In the genomic region with DNA sequence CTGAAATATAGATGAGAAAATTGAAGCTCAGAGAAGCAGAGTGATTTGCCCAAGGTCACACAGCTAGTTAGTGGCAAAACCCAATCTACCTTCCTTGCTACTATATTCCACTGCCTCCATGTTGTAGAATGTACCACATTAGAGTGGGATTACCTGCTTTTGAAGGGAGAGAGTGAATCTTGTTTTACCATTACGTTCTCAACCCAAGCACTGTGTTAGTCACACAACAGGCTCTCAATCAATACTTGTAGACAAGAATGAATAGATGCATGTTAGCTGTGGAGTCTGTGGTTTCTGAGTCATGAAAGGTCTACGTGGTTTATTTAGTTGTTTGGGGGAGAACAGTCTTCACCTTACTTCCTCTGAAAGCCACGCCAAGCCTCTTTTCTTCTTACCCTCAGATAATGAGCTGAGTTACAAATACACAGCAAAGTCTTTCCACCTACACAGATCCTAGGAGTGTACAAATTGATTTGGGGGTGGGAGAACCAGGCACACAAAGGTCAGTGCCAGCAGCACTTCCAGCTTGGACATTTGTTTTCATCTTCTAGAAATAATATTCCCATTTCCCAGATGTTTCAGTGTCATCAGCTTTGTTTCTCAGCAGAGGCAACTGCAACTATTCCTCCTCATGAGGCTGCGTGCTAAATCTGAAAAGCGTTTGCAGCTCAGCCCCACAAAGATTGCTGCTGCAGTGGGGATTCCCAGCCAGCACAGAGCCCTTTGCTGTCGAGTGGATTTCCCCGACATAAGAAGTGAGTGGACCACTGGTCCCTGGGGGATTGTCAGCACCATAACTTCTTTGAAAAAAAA, we compare ENCODE assay signal across 8 cellular contexts.
DNase-seq lines count a peak whose midpoint lies in the region; ATAC-seq and TF ChIP-seq lines count a peak whose summit lies in the region.
"Had no signal": no experiment of that assay in that cellular context is flagged by ENCODE, and none has a peak within 500 bp of the region (broad histone marks: within the 10 kb centered on the region; RNA-seq: fewer than 3 reads in every experiment).

No MANE protein-coding gene starts in this region.

- no peak overlapping the region for H3K27ac Mint-ChIP-seq in stimulated activated naive B cell treated with anti-CD40 and anti-IgM and Interleukin-4, amounts not matched to agents 10 μg/mL and 1 μg/mL and 100 μg/mL, for 72 hours
- H3K27ac Mint-ChIP-seq: dendritic cell treated with granulocyte-macrophage colony-stimulating factor and Interleukin-4, amounts not matched to agents 40 ng/mL and 50 ng/mL, for 4 days had no signal

- H3K36me3 ChIP-seq in heart right ventricle: no peaks in the 10 kb centered on the region

- peaks cover 14 to 15% of the 10 kb centered on the region in 2 donors for H3K4me1 Mint-ChIP-seq in stimulated activated naive B cell treated with anti-CD40 and anti-IgM and Interleukin-4, amounts not matched to agents 10 μg/mL and 1 μg/mL and 100 μg/mL, for 72 hours

- ATAC-seq in GM19397 (IDR thresholded peaks at IDR 0.05; ENCODE audit: unreplicated experiment) (peak; percentile 68), HG03196 (IDR thresholded peaks at IDR 0.05; ENCODE audit: unreplicated experiment) (peak; percentile 78), esophagus mucosa (peak; percentile 25), heart right ventricle (no peak)
- peak; percentile 96 to 97 for ATAC-seq in activated CD4-positive, CD25-positive, alpha-beta regulatory T cell treated with anti-CD3 and anti-CD28 coated beads, Interleukin-2, amount 50 U/mL, for 24 hours
- ATAC-seq in stimulated activated naive B cell treated with anti-CD40 and anti-IgM and Interleukin-4, amounts not matched to agents 10 μg/mL and 1 μg/mL and 100 μg/mL, for 72 hours (replicated peaks): peak; percentile 84 to 86

- no peak overlapping the region for H3K27ac ChIP-seq in heart right ventricle

- intact Hi-C loops in heart right ventricle (cut with DNase I): no loop called here

- H3K4me3 ChIP-seq in heart right ventricle: no peak overlapping the region

- H3K4me1 ChIP-seq in heart right ventricle: peaks cover 0 to 27% (median 0%) of the 10 kb centered on the region in 9 donors

- DNase-seq in stimulated activated naive B cell treated with anti-CD40 and anti-IgM and Interleukin-4, amounts not matched to agents 10 μg/mL and 1 μg/mL and 100 μg/mL, for 72 hours: peak; percentile 87
- DNase-seq in G401 (ENCODE audit: low spot score): no peak
- no peak for DNase-seq in heart right ventricle

- no peaks in the 10 kb centered on the region for H3K9me3 Mint-ChIP-seq in stimulated activated naive B cell treated with anti-CD40 and anti-IgM and Interleukin-4, amounts not matched to agents 10 μg/mL and 1 μg/mL and 100 μg/mL, for 72 hours
- H3K9me3 Mint-ChIP-seq: dendritic cell treated with granulocyte-macrophage colony-stimulating factor and Interleukin-4, amounts not matched to agents 40 ng/mL and 50 ng/mL, for 4 days had no signal

- in situ Hi-C loops in G401 (cut with HindIII; ENCODE audit: low sequenced_read_pairs): no loop called here

- H3K36me3 Mint-ChIP-seq in stimulated activated naive B cell treated with anti-CD40 and anti-IgM and Interleukin-4, amounts not matched to agents 10 μg/mL and 1 μg/mL and 100 μg/mL, for 72 hours: no peaks in the 10 kb centered on the region

- H3K4me3 Mint-ChIP-seq in stimulated activated naive B cell treated with anti-CD40 and anti-IgM and Interleukin-4, amounts not matched to agents 10 μg/mL and 1 μg/mL and 100 μg/mL, for 72 hours: peak overlapping the region; percentile 9 to 68
- H3K4me3 Mint-ChIP-seq: dendritic cell treated with granulocyte-macrophage colony-stimulating factor and Interleukin-4, amounts not matched to agents 40 ng/mL and 50 ng/mL, for 4 days had no signal

- no peak for TF ChIP-seq CTCF in heart right ventricle (IDR thresholded peaks at IDR 0.05)

- no peaks in the 10 kb centered on the region for H3K9me3 ChIP-seq in heart right ventricle

- 78 to 83% methylated on average over 7 of the region's 7 CpGs for WGBS in heart right ventricle, 2 donors

- H3K27me3 ChIP-seq in heart right ventricle: peaks cover 0 to 6% (median 0%) of the 10 kb centered on the region in 7 donors

- no peaks in the 10 kb centered on the region for H3K27me3 Mint-ChIP-seq in stimulated activated naive B cell treated with anti-CD40 and anti-IgM and Interleukin-4, amounts not matched to agents 10 μg/mL and 1 μg/mL and 100 μg/mL, for 72 hours
- H3K27me3 Mint-ChIP-seq: dendritic cell treated with granulocyte-macrophage colony-stimulating factor and Interleukin-4, amounts not matched to agents 40 ng/mL and 50 ng/mL, for 4 days had no signal

Comparison
In these comparisons a context has a peak if more than half of its experiments do, and no peak if none do; other contexts are left out.
1. ATAC-seq: peak in GM19397 (single experiment), HG03196 (single experiment), activated CD4-positive, CD25-positive, alpha-beta regulatory T cell treated with anti-CD3 and anti-CD28 coated beads, Interleukin-2, amount 50 U/mL, for 24 hours (2 of 2), esophagus mucosa (single experiment) and stimulated activated naive B cell treated with anti-CD40 and anti-IgM and Interleukin-4, amounts not matched to agents 10 μg/mL and 1 μg/mL and 100 μg/mL, for 72 hours (2 of 2); none in heart right ventricle (0 of 8).